In the genomic region with DNA sequence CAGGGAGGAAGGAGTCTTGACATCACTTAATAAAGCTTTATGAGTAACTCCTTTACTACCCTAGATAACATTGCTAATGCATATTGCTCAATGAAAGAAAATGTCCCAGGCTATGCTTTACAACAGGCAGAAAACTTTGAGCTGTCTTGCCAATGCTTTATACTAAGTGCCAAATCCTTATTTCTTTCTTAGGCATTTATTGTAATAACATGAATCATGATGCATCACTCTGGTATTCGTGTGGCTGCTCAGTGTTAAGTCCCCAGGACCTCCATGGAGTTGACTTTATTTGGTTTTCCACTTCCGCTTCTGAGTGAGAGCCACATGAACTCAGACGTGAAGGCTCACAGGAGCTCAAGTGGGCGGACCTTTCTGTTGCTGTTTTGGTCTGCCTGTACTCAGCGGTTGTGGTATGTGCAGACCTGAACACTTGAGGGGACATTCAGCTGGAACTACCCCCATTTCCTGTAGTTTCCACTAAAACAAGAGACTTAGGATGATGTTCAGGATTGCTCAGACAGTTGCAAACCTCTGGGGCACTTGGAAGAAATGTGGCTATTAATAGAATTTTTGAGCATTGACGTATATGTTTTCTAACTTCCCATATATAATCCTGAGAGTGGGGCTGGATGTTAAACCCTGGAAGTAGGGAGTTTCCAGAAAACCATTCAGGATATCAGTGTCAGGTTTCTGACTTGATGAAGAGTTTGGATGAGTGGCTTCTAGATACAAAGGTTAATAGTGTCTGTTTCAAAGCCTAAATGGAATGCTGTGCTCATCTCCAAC, we compare ENCODE assay signal across 9 cellular contexts.
DNase-seq lines count a peak whose midpoint lies in the region; ATAC-seq and FAIRE-seq lines count a peak whose summit lies in the region.
"Had no signal": no experiment of that assay in that cellular context is flagged by ENCODE, and none has a peak within 500 bp of the region (broad histone marks: within the 10 kb centered on the region; RNA-seq: fewer than 3 reads in every experiment).

No MANE protein-coding gene starts in this region.

- 47 to 57% (median 53%) methylated on average over 6 of the region's 6 CpGs for WGBS in small intestine, 3 donors

- DNase-seq in SW480 (ENCODE audit: low spot score) (peak; percentile 5), Right ventricle myocardium superior (no peak), small intestine (peak; percentile 26), NCI-H1436 treated with DMSO at 0.1 percent for 48 hours (lab: John Stamatoyannopoulos, UW) (no peak), NCI-H1930 (lab: John Stamatoyannopoulos, UW) (no peak), C1 segment of cervical spinal cord (lab: John Stamatoyannopoulos, UW) (no peak), NCI-H2196 (lab: John Stamatoyannopoulos, UW; ENCODE audit: unreplicated experiment) (no peak)
- DNase-seq: activated B cell treated with CpG ODN at 0.5 μM for 24 hours had no signal

- ATAC-seq in GM19351 (IDR thresholded peaks at IDR 0.05; ENCODE audit: unreplicated experiment), result peak; percentile 88
- peak; percentile 60 for ATAC-seq in Right ventricle myocardium superior (ENCODE audit: poor library complexity)

- no peaks in the 10 kb centered on the region for H3K9me3 ChIP-seq in small intestine (ENCODE audit: control insufficient read depth, low read depth)

- no peak overlapping the region for H3K27ac ChIP-seq in small intestine (ENCODE audit: low read depth in 1 of 2, low read length in 1 of 2)

- H3K4me1 ChIP-seq in small intestine (ENCODE audit: control insufficient read depth in 2 of 2, insufficient read depth in 1 of 2, low read depth in 1 of 2, low read length in 1 of 2), result peaks cover 0 to 2% of the 10 kb centered on the region in 2 donors

- no peaks in the 10 kb centered on the region for H3K36me3 ChIP-seq in small intestine (ENCODE audit: control insufficient read depth in 2 of 2, insufficient read depth in 2 of 2, low read length in 2 of 2)

- no peak for FAIRE-seq in small intestine (lab: Jason Lieb, UNC)

- H3K27me3 ChIP-seq in small intestine (ENCODE audit: control insufficient read depth in 2 of 2, insufficient read depth in 2 of 2, low read length in 2 of 2), result no peaks in the 10 kb centered on the region

- intact Hi-C loops in Right ventricle myocardium superior (cut with DNase I), result no loop called here

- no peak overlapping the region for H3K4me3 ChIP-seq in small intestine (ENCODE audit: low read depth in 1 of 2, low read length in 2 of 2)

Comparison
In these comparisons a context has a peak if more than half of its experiments do, and no peak if none do; other contexts are left out.
1. DNase-seq: peak in SW480 (single experiment) and small intestine (single experiment); none in Right ventricle myocardium superior (single experiment), NCI-H1436 treated with DMSO at 0.1 percent for 48 hours (single experiment), NCI-H1930 (0 of 2), C1 segment of cervical spinal cord (0 of 14) and NCI-H2196 (single experiment).